ENCODE assay signal across 8 cellular contexts in genomic region chr4:112296949-112297483, GRCh38.
DNase-seq lines count a peak whose midpoint lies in the region; ATAC-seq lines count a peak whose summit lies in the region.

ALPK1 (plus strand) TSS chr4:112297369.

- H3K4me3 Mint-ChIP-seq in activated naive CD4-positive, alpha-beta T cell treated with anti-CD3 and anti-CD28 coated beads, Interleukin-2, amount 50 U/mL, for 24 hours, result peak within 1 kb of the TSS; percentile 88

- no peaks in the 10 kb centered on the region for H3K36me3 Mint-ChIP-seq in activated naive CD4-positive, alpha-beta T cell treated with anti-CD3 and anti-CD28 coated beads, Interleukin-2, amount 50 U/mL, for 24 hours

- H3K4me1 Mint-ChIP-seq in activated naive CD4-positive, alpha-beta T cell treated with anti-CD3 and anti-CD28 coated beads, Interleukin-2, amount 50 U/mL, for 24 hours, result peaks cover 30% of the 10 kb centered on the region

- no peak for DNase-seq in activated naive CD4-positive, alpha-beta T cell treated with Interleukin-2 at 50 U/mL for 16 hours
- DNase-seq in NCI-H446 treated with DMSO at 0.1 percent for 48 hours (lab: John Stamatoyannopoulos, UW), result peak; percentile 16
- DNase-seq in astrocyte of the hippocampus (ENCODE audit: low read depth, low spot score), result peak; percentile 68
- peak; percentile 88 for DNase-seq in kidney tubule cell (ENCODE audit: low spot score)
- DNase-seq in stromal cell of bone marrow (ENCODE audit: low read depth), result peak; percentile 90
- DNase-seq in NCI-H524 (lab: John Stamatoyannopoulos, UW), result no peak

- H3K27ac Mint-ChIP-seq in activated naive CD4-positive, alpha-beta T cell treated with anti-CD3 and anti-CD28 coated beads, Interleukin-2, amount 50 U/mL, for 24 hours, result peak within 1 kb of the TSS; percentile 97

- H3K9me3 Mint-ChIP-seq in activated naive CD4-positive, alpha-beta T cell treated with anti-CD3 and anti-CD28 coated beads, Interleukin-2, amount 50 U/mL, for 24 hours, result no peaks in the 10 kb centered on the region

- peak; percentile 90 for ATAC-seq in HG02884 (IDR thresholded peaks at IDR 0.05; ENCODE audit: unreplicated experiment)

- no peaks in the 10 kb centered on the region for H3K27me3 Mint-ChIP-seq in activated naive CD4-positive, alpha-beta T cell treated with anti-CD3 and anti-CD28 coated beads, Interleukin-2, amount 50 U/mL, for 24 hours

Comparison
In these comparisons a context has a peak if more than half of its experiments do, and no peak if none do; other contexts are left out.
1. DNase-seq: peak in NCI-H446 treated with DMSO at 0.1 percent for 48 hours (single experiment), astrocyte of the hippocampus (single experiment), kidney tubule cell (single experiment) and stromal cell of bone marrow (single experiment); none in activated naive CD4-positive, alpha-beta T cell treated with Interleukin-2 at 50 U/mL for 16 hours (single experiment) and NCI-H524 (0 of 2).